ENCODE assay signal across 9 cellular contexts in genomic region chr18:45667056-45667455, GRCh38. TPM values are rescaled to one million over a fixed set of nuclear protein-coding genes. Genes with fewer than 3 reads are reported as not detected.
A peak's percentile ranks its signal among the peaks of the same experiment; 100 is the strongest.
DNase-seq lines count a peak whose midpoint lies in the region; ATAC-seq and TF ChIP-seq lines count a peak whose summit lies in the region.
"Had no signal": no experiment of that assay in that cellular context is flagged by ENCODE, and none has a peak within 500 bp of the region (broad histone marks: within the 10 kb centered on the region; RNA-seq: fewer than 3 reads in every experiment).

No MANE protein-coding gene starts in this region.

- H2AFZ ChIP-seq in DND-41 (ENCODE audit: low read depth, low read length): no peak overlapping the region
- no peak overlapping the region for H2AFZ ChIP-seq in smooth muscle cell (ENCODE audit: low read depth)

- H4K20me1 ChIP-seq in DND-41 (ENCODE audit: insufficient read depth, low read length): no peaks in the 10 kb centered on the region
- no peaks in the 10 kb centered on the region for H4K20me1 ChIP-seq in smooth muscle cell (ENCODE audit: low read depth)

- H3K4me1 ChIP-seq in DND-41 (ENCODE audit: insufficient read depth, low read length) (peaks cover 74% of the 10 kb centered on the region), smooth muscle cell (ENCODE audit: low read depth) (no peaks in the 10 kb centered on the region)

- H3K4me2 ChIP-seq in DND-41 (ENCODE audit: insufficient read depth, low read length) (peak overlapping the region; percentile 48), smooth muscle cell (no peak overlapping the region)

- H3F3A ChIP-seq in smooth muscle cell (ENCODE audit: low read depth): no peaks in the 10 kb centered on the region

- H3K27me3 ChIP-seq in DND-41 (ENCODE audit: insufficient read depth, low read length, poor library complexity) (no peaks in the 10 kb centered on the region), HL-60 (ENCODE audit: insufficient read depth, poor library complexity, severe bottlenecking) (no peaks in the 10 kb centered on the region), WERI-Rb-1 (ENCODE audit: insufficient read depth, low read depth, severe bottlenecking) (peaks cover 33% of the 10 kb centered on the region), smooth muscle cell (ENCODE audit: low read depth) (no peaks in the 10 kb centered on the region)

- no peaks in the 10 kb centered on the region for H3K79me2 ChIP-seq in DND-41 (ENCODE audit: insufficient read depth, low read length)
- H3K79me2 ChIP-seq in smooth muscle cell (ENCODE audit: low read depth): no peaks in the 10 kb centered on the region

- DNase-seq in DND-41: peak; percentile 48
- no peak for DNase-seq in HL-60 (ENCODE audit: low read depth in 1 of 2, low spot score in 1 of 2)
- peak; percentile 32 for DNase-seq in choroid plexus epithelial cell (ENCODE audit: low read depth)
- no peak for DNase-seq in WERI-Rb-1
- no peak for DNase-seq in mucosa of gallbladder (ENCODE audit: low spot score)
- no peak for DNase-seq in smooth muscle cell (lab: John Stamatoyannopoulos, UW; ENCODE audit: unreplicated experiment)
- DNase-seq in NCI-H2081 (lab: John Stamatoyannopoulos, UW): no peak

- H3K27ac ChIP-seq in DND-41 (ENCODE audit: low read length): peak overlapping the region; percentile 83
- peak overlapping the region; percentile 54 for H3K27ac ChIP-seq in HL-60 (replicated peaks)
- H3K27ac ChIP-seq in WERI-Rb-1: no peak overlapping the region
- H3K27ac ChIP-seq in smooth muscle cell (ENCODE audit: low read depth): no peak overlapping the region

- no peak for TF ChIP-seq CTCF in DND-41 (IDR thresholded peaks at IDR 0.05; ENCODE audit: borderline replicate concordance, extremely low read depth, low read length, poor library complexity, severe bottlenecking)
- TF ChIP-seq CTCF in HL-60 (IDR thresholded peaks at IDR 0.05; ENCODE audit: insufficient read depth, low read length): no peak
- no peak for TF ChIP-seq CTCF in choroid plexus epithelial cell (conservative IDR thresholded peaks at IDR 0.05; ENCODE audit: low read depth, low read length)
- no peak for TF ChIP-seq CTCF in WERI-Rb-1 (IDR thresholded peaks at IDR 0.05; ENCODE audit: low read depth, low read length)
- no peak for TF ChIP-seq CTCF in smooth muscle cell (IDR thresholded peaks at IDR 0.05; ENCODE audit: borderline replicate concordance, insufficient read depth, poor library complexity, severe bottlenecking)

- H3K36me3 ChIP-seq in DND-41 (ENCODE audit: insufficient read depth, low read length): no peaks in the 10 kb centered on the region
- no peaks in the 10 kb centered on the region for H3K36me3 ChIP-seq in WERI-Rb-1
- H3K36me3 ChIP-seq in smooth muscle cell (ENCODE audit: low read depth): no peaks in the 10 kb centered on the region

- H3K9ac ChIP-seq in DND-41 (ENCODE audit: low read depth, low read length) (peak overlapping the region; percentile 41), smooth muscle cell (ENCODE audit: low read depth) (no peak overlapping the region)

- 86% methylated on average over 2 of the region's 2 CpGs for WGBS in smooth muscle cell (ENCODE audit: low lambda C conversion rate)

- ATAC-seq in DND-41 (ENCODE audit: insufficient read depth, low read depth) (peak; percentile 36), GM19035 (IDR thresholded peaks at IDR 0.05; ENCODE audit: unreplicated experiment) (peak; percentile 43)

- H3K9me3 ChIP-seq in DND-41 (ENCODE audit: insufficient read depth, low read length, severe bottlenecking) (no peaks in the 10 kb centered on the region), WERI-Rb-1 (ENCODE audit: severe bottlenecking) (no peaks in the 10 kb centered on the region), smooth muscle cell (replicated peaks; ENCODE audit: low read depth) (no peaks in the 10 kb centered on the region)

- H3K4me3 ChIP-seq in DND-41 (ENCODE audit: low read depth in 1 of 2, low read length in 2 of 2) (peak overlapping the region in 1 of 2 experiments; percentile 14; a peak in 2 of 4 replicates), HL-60 (replicated peaks; ENCODE audit: insufficient read depth, low read length) (no peak overlapping the region), choroid plexus epithelial cell (ENCODE audit: low read depth, low read length) (no peak overlapping the region), WERI-Rb-1 (ENCODE audit: low read depth, low read length) (no peak overlapping the region), smooth muscle cell (no peak overlapping the region)

RNA-seq across cellular contexts. Expression of gene SLC14A2, which starts 51.8 kb away (rescaled TPM):
- total RNA-seq in mucosa of gallbladder (not detected), smooth muscle cell (0.22 TPM in 2 replicates)
- polyA plus RNA-seq in smooth muscle cell: not detected in 2 replicates
- total RNA-seq: glomerular endothelial cell had no signal

RNA-seq across cellular contexts. Expression of gene SLC14A1, which starts 56.9 kb away (rescaled TPM):
- 96.9 TPM for total RNA-seq in mucosa of gallbladder
- 24.7 and 37.9 TPM in 2 replicates for total RNA-seq in smooth muscle cell
- 13.6 and 20.0 TPM in 2 replicates for polyA plus RNA-seq in smooth muscle cell

Comparison
In these comparisons a context has a peak if more than half of its experiments do, and no peak if none do; other contexts are left out.
1. DNase-seq: peak in DND-41 (single experiment) and choroid plexus epithelial cell (single experiment); none in HL-60 (0 of 2), WERI-Rb-1 (single experiment), mucosa of gallbladder (single experiment), smooth muscle cell (single experiment) and NCI-H2081 (0 of 2).
2. H3K27ac ChIP-seq: peak in DND-41 (single experiment) and HL-60 (single experiment); none in WERI-Rb-1 (single experiment) and smooth muscle cell (single experiment).